22 cellular contexts compared by ENCODE assay signal in genomic region chr1:79293611-79294010, GRCh38.
DNase-seq lines count a peak whose midpoint lies in the region; ATAC-seq, FAIRE-seq and TF ChIP-seq lines count a peak whose summit lies in the region.
"Had no signal": no experiment of that assay in that cellular context is flagged by ENCODE, and none has a peak within 500 bp of the region (broad histone marks: within the 10 kb centered on the region; RNA-seq: fewer than 3 reads in every experiment).

No MANE protein-coding gene starts in this region.

- ATAC-seq in SK-N-SH treated with all-trans-retinoic acid at 6 μM for 48 hours (no peak), thoracic aorta (ENCODE audit: insufficient number of reproducible peaks, low FRiP score, low read depth) (no peak), HG03108 (IDR thresholded peaks at IDR 0.05; ENCODE audit: unreplicated experiment) (no peak)
- ATAC-seq: GM23338, heart left ventricle, left ventricle myocardium superior had no signal

- no peaks in the 10 kb centered on the region for H4K20me1 ChIP-seq in SK-N-SH (ENCODE audit: insufficient read depth)

- 0 out of 2 replicates have a peak overlapping the region, but pooled peaks have one; percentile 62 for H2AFZ ChIP-seq in SK-N-SH (ENCODE audit: low read depth)
- H2AFZ ChIP-seq: GM23338 had no signal

- POLR2A ChIA-PET in SK-N-SH (lab: Yijun Ruan, JAX), result no interaction called here

- H3K27me3 ChIP-seq in SK-N-SH (ENCODE audit: insufficient read depth) (no peaks in the 10 kb centered on the region), ascending aorta (no peaks in the 10 kb centered on the region), thoracic aorta (replicated peaks; ENCODE audit: insufficient read depth) (no peaks in the 10 kb centered on the region)
- H3K27me3 ChIP-seq: cardiac muscle cell, heart left ventricle, neutrophil, SJCRH30 had no signal

- intact Hi-C loops in ascending aorta (cut with DNase I), result no loop called here

- H3K4me2 ChIP-seq in SK-N-SH, result no peak overlapping the region
- H3K4me2 ChIP-seq: GM23338 had no signal

- peaks cover 5% of the 10 kb centered on the region for H3F3A ChIP-seq in SK-N-SH (replicated peaks; ENCODE audit: insufficient read depth)

- H3K4me3 ChIP-seq in SK-N-SH (ENCODE audit: low read depth in 2 of 2, low read length in 1 of 2) (no peak overlapping the region), ascending aorta (no peak overlapping the region), foreskin fibroblast (ENCODE audit: low read depth in 1 of 2, low read length in 2 of 2) (no peak overlapping the region), thoracic aorta (no peak overlapping the region)
- H3K4me3 ChIP-seq: cardiac muscle cell, GM23338, heart left ventricle, SJCRH30 had no signal

- H3K9me2 ChIP-seq in SK-N-SH, result no peaks in the 10 kb centered on the region

- no peak for FAIRE-seq in GM12892 (lab: Jason Lieb, UNC)

- H3K9me3 ChIP-seq in SK-N-SH (no peaks in the 10 kb centered on the region), ascending aorta (no peaks in the 10 kb centered on the region), thoracic aorta (no peaks in the 10 kb centered on the region)
- H3K9me3 ChIP-seq: heart left ventricle, neutrophil, SJCRH30 had no signal

- H3K36me3 ChIP-seq in SK-N-SH (replicated peaks in 1 of 2; ENCODE audit: control insufficient read depth in 1 of 2, insufficient read depth in 2 of 2, low read length in 1 of 2) (no peaks in the 10 kb centered on the region), ascending aorta (no peaks in the 10 kb centered on the region), thoracic aorta (no peaks in the 10 kb centered on the region)
- H3K36me3 ChIP-seq: cardiac muscle cell, heart left ventricle, neutrophil, SJCRH30 had no signal

- no peak for TF ChIP-seq POLR2A in GM12892 (IDR thresholded peaks at IDR 0.05; ENCODE audit: low read depth, low read length)

- TF ChIP-seq CTCF in SK-N-SH (IDR thresholded peaks at IDR 0.05) (no peak), ascending aorta (IDR thresholded peaks at IDR 0.05) (no peak), foreskin fibroblast (IDR thresholded peaks at IDR 0.05; ENCODE audit: low read depth, low read length) (no peak), thoracic aorta (IDR thresholded peaks at IDR 0.05) (no peak)

- H3K27ac ChIP-seq in SK-N-SH (ENCODE audit: low read depth in 2 of 2, low read length in 1 of 2) (peak overlapping the region in 1 of 2 experiments; percentile 70; a peak in 2 of 4 replicates), ascending aorta (peak overlapping the region; percentile 38 to 70), thoracic aorta (peak overlapping the region; percentile 6 to 82), substantia nigra (ENCODE audit: low read depth, low read length, poor library complexity, severe bottlenecking) (no peak overlapping the region)
- H3K27ac ChIP-seq: 22Rv1, cardiac muscle cell, heart left ventricle, neutrophil, SJCRH30 had no signal

- no peak for DNase-seq in SK-N-SH
- no peak for DNase-seq in ascending aorta (ENCODE audit: low spot score in 2 of 2)
- peak; percentile 68 to 81 for DNase-seq in foreskin fibroblast
- DNase-seq in thoracic aorta (ENCODE audit: low spot score), result no peak
- no peak for DNase-seq in substantia nigra (lab: John Stamatoyannopoulos, UW)
- DNase-seq in GM12892 (ENCODE audit: insufficient read length), result no peak
- DNase-seq: activated B cell treated with CpG ODN at 0.5 μM for 24 hours; activated CD4-positive, alpha-beta T cell treated with anti-CD3 and anti-CD28 coated beads, Interleukin-2, amount 50 U/mL, for 48 hours; activated gamma-delta T cell; Calu3; heart left ventricle; left ventricle myocardium superior; NCI-H1694 treated with DMSO at 0.1 percent for 48 hours; NCI-H82; SJCRH30; stimulated activated CD4-positive, alpha-beta T cell treated with anti-CD3 and anti-CD28 coated beads, Interleukin-12 subunit alpha, Interleukin-12 subunit beta, amount 100 ng/mL, for 4 hours had no signal

- H3K9ac ChIP-seq in SK-N-SH, result no peak overlapping the region

- CTCF ChIA-PET in SK-N-SH (lab: Yijun Ruan, JAX), result interaction anchor here (1.2 kb wide), 1 partner anchor 18 kb away, joined by 3 read pairs; no protein-coding TSS in a partner anchor

- TF ChIP-seq EP300 in SK-N-SH (IDR thresholded peaks at IDR 0.05; ENCODE audit: borderline replicate concordance in 1 of 2, low read depth in 1 of 2, low read length in 1 of 2), result no peak

- WGBS in SK-N-SH (ENCODE audit: low lambda C conversion rate), result 77% methylated on average over 1 of the region's 1 CpG

- TF ChIP-seq RAD21 in SK-N-SH (IDR thresholded peaks at IDR 0.05; ENCODE audit: low read length), result no peak

- H3K79me2 ChIP-seq in SK-N-SH (ENCODE audit: insufficient read depth), result no peaks in the 10 kb centered on the region; the same call in 1 of the 2 replicates

- H3K4me1 ChIP-seq in SK-N-SH (ENCODE audit: control insufficient read depth in 1 of 2, insufficient read depth in 2 of 2, low read depth in 1 of 2, low read length in 1 of 2) (no peaks in the 10 kb centered on the region), ascending aorta (peaks cover 0 to 2% of the 10 kb centered on the region in 2 donors), thoracic aorta (ENCODE audit: control insufficient read depth in 1 of 2, low read depth in 2 of 2) (peaks cover 24 to 33% of the 10 kb centered on the region in 2 donors)
- H3K4me1 ChIP-seq: heart left ventricle, SJCRH30 had no signal

TF ChIP-seq in SK-N-SH, 30 proteins besides CTCF, POLR2A, EP300 and RAD21 (continues in another document):
- no peak for TF ChIP-seq RCOR1 (IDR thresholded peaks at IDR 0.05; ENCODE audit: low read length)
- TF ChIP-seq, protein P1, sequence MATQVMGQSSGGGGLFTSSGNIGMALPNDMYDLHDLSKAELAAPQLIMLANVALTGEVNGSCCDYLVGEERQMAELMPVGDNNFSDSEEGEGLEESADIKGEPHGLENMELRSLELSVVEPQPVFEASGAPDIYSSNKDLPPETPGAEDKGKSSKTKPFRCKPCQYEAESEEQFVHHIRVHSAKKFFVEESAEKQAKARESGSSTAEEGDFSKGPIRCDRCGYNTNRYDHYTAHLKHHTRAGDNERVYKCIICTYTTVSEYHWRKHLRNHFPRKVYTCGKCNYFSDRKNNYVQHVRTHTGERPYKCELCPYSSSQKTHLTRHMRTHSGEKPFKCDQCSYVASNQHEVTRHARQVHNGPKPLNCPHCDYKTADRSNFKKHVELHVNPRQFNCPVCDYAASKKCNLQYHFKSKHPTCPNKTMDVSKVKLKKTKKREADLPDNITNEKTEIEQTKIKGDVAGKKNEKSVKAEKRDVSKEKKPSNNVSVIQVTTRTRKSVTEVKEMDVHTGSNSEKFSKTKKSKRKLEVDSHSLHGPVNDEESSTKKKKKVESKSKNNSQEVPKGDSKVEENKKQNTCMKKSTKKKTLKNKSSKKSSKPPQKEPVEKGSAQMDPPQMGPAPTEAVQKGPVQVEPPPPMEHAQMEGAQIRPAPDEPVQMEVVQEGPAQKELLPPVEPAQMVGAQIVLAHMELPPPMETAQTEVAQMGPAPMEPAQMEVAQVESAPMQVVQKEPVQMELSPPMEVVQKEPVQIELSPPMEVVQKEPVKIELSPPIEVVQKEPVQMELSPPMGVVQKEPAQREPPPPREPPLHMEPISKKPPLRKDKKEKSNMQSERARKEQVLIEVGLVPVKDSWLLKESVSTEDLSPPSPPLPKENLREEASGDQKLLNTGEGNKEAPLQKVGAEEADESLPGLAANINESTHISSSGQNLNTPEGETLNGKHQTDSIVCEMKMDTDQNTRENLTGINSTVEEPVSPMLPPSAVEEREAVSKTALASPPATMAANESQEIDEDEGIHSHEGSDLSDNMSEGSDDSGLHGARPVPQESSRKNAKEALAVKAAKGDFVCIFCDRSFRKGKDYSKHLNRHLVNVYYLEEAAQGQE (IDR thresholded peaks at IDR 0.05; ENCODE audit: low read depth, low read length), result no peak
- no peak for TF ChIP-seq TAF1 (IDR thresholded peaks at IDR 0.05; ENCODE audit: borderline replicate concordance, low read depth, low read length)
- TF ChIP-seq MXI1 (IDR thresholded peaks at IDR 0.05; ENCODE audit: low read depth, low read length), result no peak
- TF ChIP-seq TCF12 (IDR thresholded peaks at IDR 0.05), result no peak

TF ChIP-seq in SK-N-SH treated with all-trans-retinoic acid at 6 μM for 48 hours, 23 proteins besides CTCF, POLR2A, EP300 and RAD21 (continues in another document):
- TF ChIP-seq TCF4 (CRISPR knock-in tag; IDR thresholded peaks at IDR 0.05; ENCODE audit: borderline replicate concordance) (no peak), TOX (CRISPR knock-in tag; IDR thresholded peaks at IDR 0.05; ENCODE audit: borderline replicate concordance) (no peak), BACH2 (CRISPR knock-in tag; IDR thresholded peaks at IDR 0.05; ENCODE audit: borderline replicate concordance) (no peak), CREB5 (CRISPR knock-in tag; IDR thresholded peaks at IDR 0.05; ENCODE audit: low read depth) (no peak), ARNTL (CRISPR knock-in tag; IDR thresholded peaks at IDR 0.05; ENCODE audit: borderline replicate concordance, low read depth) (no peak)
- TF ChIP-seq, protein P2, sequence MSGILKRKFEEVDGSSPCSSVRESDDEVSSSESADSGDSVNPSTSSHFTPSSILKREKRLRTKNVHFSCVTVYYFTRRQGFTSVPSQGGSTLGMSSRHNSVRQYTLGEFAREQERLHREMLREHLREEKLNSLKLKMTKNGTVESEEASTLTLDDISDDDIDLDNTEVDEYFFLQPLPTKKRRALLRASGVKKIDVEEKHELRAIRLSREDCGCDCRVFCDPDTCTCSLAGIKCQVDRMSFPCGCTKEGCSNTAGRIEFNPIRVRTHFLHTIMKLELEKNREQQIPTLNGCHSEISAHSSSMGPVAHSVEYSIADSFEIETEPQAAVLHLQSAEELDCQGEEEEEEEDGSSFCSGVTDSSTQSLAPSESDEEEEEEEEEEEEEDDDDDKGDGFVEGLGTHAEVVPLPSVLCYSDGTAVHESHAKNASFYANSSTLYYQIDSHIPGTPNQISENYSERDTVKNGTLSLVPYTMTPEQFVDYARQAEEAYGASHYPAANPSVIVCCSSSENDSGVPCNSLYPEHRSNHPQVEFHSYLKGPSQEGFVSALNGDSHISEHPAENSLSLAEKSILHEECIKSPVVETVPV (CRISPR knock-in tag; IDR thresholded peaks at IDR 0.05), result no peak

Comparison
In these comparisons a context has a peak if more than half of its experiments do, and no peak if none do; other contexts are left out.
1. DNase-seq: peak in foreskin fibroblast (2 of 2); none in SK-N-SH (single experiment), ascending aorta (0 of 2), thoracic aorta (single experiment), substantia nigra (0 of 49) and GM12892 (single experiment).